Comparison of ENCODE assay signal across 33 cellular contexts in genomic region chr17:8884336-8884990, GRCh38. TPM values are rescaled to one million over a fixed set of nuclear protein-coding genes. Genes with fewer than 3 reads are reported as not detected.
DNase-seq lines count a peak whose midpoint lies in the region; ATAC-seq lines count a peak whose summit lies in the region.
"Had no signal": no experiment of that assay in that cellular context is flagged by ENCODE, and none has a peak within 500 bp of the region (broad histone marks: within the 10 kb centered on the region; RNA-seq: fewer than 3 reads in every experiment).

No MANE protein-coding gene starts in this region.

- H3K4me3 Mint-ChIP-seq in activated naive CD8-positive, alpha-beta T cell, result no peak overlapping the region
- H3K4me3 Mint-ChIP-seq in activated naive CD8-positive, alpha-beta T cell treated with anti-CD3 and anti-CD28 coated beads, Interleukin-2, amount 50 U/mL, for 24 hours, result no peak overlapping the region
- H3K4me3 Mint-ChIP-seq in T-helper 17 cell, result peak overlapping the region; percentile 41
- no peak overlapping the region for H3K4me3 Mint-ChIP-seq in stimulated activated effector memory CD8-positive, alpha-beta T cell treated with anti-CD3 and anti-CD28 coated beads, Interleukin-12 subunit alpha, Interleukin-12 subunit beta, amount 100 ng/mL, for 72 hours
- H3K4me3 Mint-ChIP-seq in activated T-helper 2 cell treated with anti-CD3 and anti-CD28 coated beads, Interferon-gamma antibody, Interleukin-2, Interleukin-4, amounts not matched to agents 10 μg/mL and 5 μg/mL and 100 μg/mL, durations not matched to agents 14 hours and 24 hours and 36 hours (ENCODE audit: low read depth), result no peak overlapping the region
- H3K4me3 Mint-ChIP-seq: nephron had no signal

- H3K9me3 Mint-ChIP-seq in activated naive CD8-positive, alpha-beta T cell (ENCODE audit: low read depth), result no peaks in the 10 kb centered on the region
- H3K9me3 Mint-ChIP-seq in activated naive CD8-positive, alpha-beta T cell treated with anti-CD3 and anti-CD28 coated beads, Interleukin-2, amount 50 U/mL, for 24 hours, result no peaks in the 10 kb centered on the region
- no peaks in the 10 kb centered on the region for H3K9me3 Mint-ChIP-seq in stimulated activated effector memory CD8-positive, alpha-beta T cell treated with anti-CD3 and anti-CD28 coated beads, Interleukin-12 subunit alpha, Interleukin-12 subunit beta, amount 100 ng/mL, for 72 hours
- H3K9me3 Mint-ChIP-seq in activated T-helper 2 cell treated with anti-CD3 and anti-CD28 coated beads, Interferon-gamma antibody, Interleukin-2, Interleukin-4, amounts not matched to agents 10 μg/mL and 5 μg/mL and 100 μg/mL, durations not matched to agents 14 hours and 24 hours and 36 hours, result no peaks in the 10 kb centered on the region
- H3K9me3 Mint-ChIP-seq: nephron had no signal

- H3K27ac Mint-ChIP-seq in activated naive CD8-positive, alpha-beta T cell, result peak overlapping the region; percentile 30
- H3K27ac Mint-ChIP-seq in activated naive CD8-positive, alpha-beta T cell treated with anti-CD3 and anti-CD28 coated beads, Interleukin-2, amount 50 U/mL, for 24 hours, result no peak overlapping the region
- peak overlapping the region; percentile 78 for H3K27ac Mint-ChIP-seq in T-helper 17 cell
- H3K27ac Mint-ChIP-seq in stimulated activated effector memory CD8-positive, alpha-beta T cell treated with anti-CD3 and anti-CD28 coated beads, Interleukin-12 subunit alpha, Interleukin-12 subunit beta, amount 100 ng/mL, for 72 hours, result peak overlapping the region; percentile 91
- no peak overlapping the region for H3K27ac Mint-ChIP-seq in activated T-helper 2 cell treated with anti-CD3 and anti-CD28 coated beads, Interferon-gamma antibody, Interleukin-2, Interleukin-4, amounts not matched to agents 10 μg/mL and 5 μg/mL and 100 μg/mL, durations not matched to agents 14 hours and 24 hours and 36 hours
- H3K27ac Mint-ChIP-seq: nephron had no signal

- peaks cover 5% of the 10 kb centered on the region for H3K36me3 Mint-ChIP-seq in activated naive CD8-positive, alpha-beta T cell
- H3K36me3 Mint-ChIP-seq in activated naive CD8-positive, alpha-beta T cell treated with anti-CD3 and anti-CD28 coated beads, Interleukin-2, amount 50 U/mL, for 24 hours (ENCODE audit: low read depth), result peaks cover 31% of the 10 kb centered on the region
- H3K36me3 Mint-ChIP-seq in T-helper 17 cell (ENCODE audit: low read depth), result peaks cover 14% of the 10 kb centered on the region
- H3K36me3 Mint-ChIP-seq in stimulated activated effector memory CD8-positive, alpha-beta T cell treated with anti-CD3 and anti-CD28 coated beads, Interleukin-12 subunit alpha, Interleukin-12 subunit beta, amount 100 ng/mL, for 72 hours, result peaks cover 97% of the 10 kb centered on the region
- peaks cover 64% of the 10 kb centered on the region for H3K36me3 Mint-ChIP-seq in activated T-helper 2 cell treated with anti-CD3 and anti-CD28 coated beads, Interferon-gamma antibody, Interleukin-2, Interleukin-4, amounts not matched to agents 10 μg/mL and 5 μg/mL and 100 μg/mL, durations not matched to agents 14 hours and 24 hours and 36 hours (ENCODE audit: low read depth)

- H3K4me1 Mint-ChIP-seq in activated naive CD8-positive, alpha-beta T cell (ENCODE audit: low read depth), result no peaks in the 10 kb centered on the region
- no peaks in the 10 kb centered on the region for H3K4me1 Mint-ChIP-seq in activated naive CD8-positive, alpha-beta T cell treated with anti-CD3 and anti-CD28 coated beads, Interleukin-2, amount 50 U/mL, for 24 hours
- H3K4me1 Mint-ChIP-seq in T-helper 17 cell, result peaks cover 10% of the 10 kb centered on the region
- peaks cover 21% of the 10 kb centered on the region for H3K4me1 Mint-ChIP-seq in stimulated activated effector memory CD8-positive, alpha-beta T cell treated with anti-CD3 and anti-CD28 coated beads, Interleukin-12 subunit alpha, Interleukin-12 subunit beta, amount 100 ng/mL, for 72 hours
- peaks cover 2% of the 10 kb centered on the region for H3K4me1 Mint-ChIP-seq in activated T-helper 2 cell treated with anti-CD3 and anti-CD28 coated beads, Interferon-gamma antibody, Interleukin-2, Interleukin-4, amounts not matched to agents 10 μg/mL and 5 μg/mL and 100 μg/mL, durations not matched to agents 14 hours and 24 hours and 36 hours (ENCODE audit: low read depth)
- H3K4me1 Mint-ChIP-seq: nephron had no signal

- intact Hi-C loops in activated T-helper 2 cell treated with anti-CD3 and anti-CD28 coated beads, Interferon-gamma antibody, Interleukin-2, Interleukin-4, amounts not matched to agents 10 μg/mL and 5 μg/mL and 100 μg/mL, durations not matched to agents 14 hours and 24 hours and 36 hours (cut with micrococcal nuclease), result no loop called here

- no peak for DNase-seq in activated naive CD8-positive, alpha-beta T cell treated with anti-CD3 and anti-CD28 coated beads, Interleukin-2, amount 50 U/mL, for 24 hours
- no peak for DNase-seq in T-helper 17 cell
- peak; percentile 56 for DNase-seq in islet precursor cell
- DNase-seq in stimulated activated effector memory CD8-positive, alpha-beta T cell treated with anti-CD3 and anti-CD28 coated beads, Interleukin-12 subunit alpha, Interleukin-12 subunit beta, amount 100 ng/mL, for 72 hours (ENCODE audit: low spot score in 2 of 2), result no peak
- no peak for DNase-seq in cortex of kidney (lab: John Stamatoyannopoulos, UW)
- no peak for DNase-seq in activated T-helper 2 cell treated with anti-CD3 and anti-CD28 coated beads, Interferon-gamma antibody, Interleukin-2, Interleukin-4, amounts not matched to agents 10 μg/mL and 5 μg/mL and 100 μg/mL, durations not matched to agents 14 hours and 24 hours and 36 hours (ENCODE audit: low spot score)
- DNase-seq: activated CD4-positive, CD25-positive, alpha-beta regulatory T cell treated with anti-CD3 and anti-CD28 coated beads, Interleukin-2, amount 50 U/mL, for 72 hours; activated CD8-positive, alpha-beta memory T cell treated with anti-CD3 and anti-CD28 coated beads for 24 hours; Calu3; DMS79; esophagus squamous epithelium; foreskin keratinocyte; GDM1; Kasumi-1; NCI-H1436; NCI-H2081 treated with DMSO at 0.1 percent for 48 hours; NCI-H2227 treated with DMSO at 0.1 percent for 48 hours; NCI-H526; NK-92 treated with Interleukin-12 subunit alpha and Interleukin-12 subunit beta, amount 100 ng/mL, for 24 hours; ovary; PC-3; stimulated activated naive CD4-positive, alpha-beta T cell treated with Interleukin-2 at 50 U/mL for 16 hours; upper lobe of right lung had no signal

- no peaks in the 10 kb centered on the region for H3K9me3 ChIP-seq in T-helper 17 cell (ENCODE audit: control insufficient read depth, low read length, poor library complexity, severe bottlenecking)
- H3K9me3 ChIP-seq: BLaER1, esophagus squamous epithelium, heart left ventricle, ovary, suprapubic skin, upper lobe of right lung had no signal

- H3K27me3 Mint-ChIP-seq in activated naive CD8-positive, alpha-beta T cell, result no peaks in the 10 kb centered on the region
- no peaks in the 10 kb centered on the region for H3K27me3 Mint-ChIP-seq in activated naive CD8-positive, alpha-beta T cell treated with anti-CD3 and anti-CD28 coated beads, Interleukin-2, amount 50 U/mL, for 24 hours
- H3K27me3 Mint-ChIP-seq in T-helper 17 cell, result no peaks in the 10 kb centered on the region
- no peaks in the 10 kb centered on the region for H3K27me3 Mint-ChIP-seq in activated T-helper 2 cell treated with anti-CD3 and anti-CD28 coated beads, Interferon-gamma antibody, Interleukin-2, Interleukin-4, amounts not matched to agents 10 μg/mL and 5 μg/mL and 100 μg/mL, durations not matched to agents 14 hours and 24 hours and 36 hours (ENCODE audit: low read depth)

- ATAC-seq in activated naive CD8-positive, alpha-beta T cell treated with anti-CD3 and anti-CD28 coated beads, Interleukin-2, amount 50 U/mL, for 24 hours, result no peak
- ATAC-seq in T-helper 17 cell (no peak), HG03175 (IDR thresholded peaks at IDR 0.05; ENCODE audit: unreplicated experiment) (no peak)
- no peak for ATAC-seq in stimulated activated effector memory CD8-positive, alpha-beta T cell treated with anti-CD3 and anti-CD28 coated beads, Interleukin-12 subunit alpha, Interleukin-12 subunit beta, amount 100 ng/mL, for 72 hours
- ATAC-seq: heart left ventricle, PC-3 had no signal

RNA-seq across cellular contexts. Expression of gene PIK3R6, which starts 17.0 kb away (rescaled TPM):
- total RNA-seq in T-helper 17 cell, result under 1 TPM; 0.67 to 0.83 TPM
- total RNA-seq in activated T-helper 2 cell treated with anti-CD3 and anti-CD28 coated beads, Interferon-gamma antibody, Interleukin-2, Interleukin-4, amounts not matched to agents 10 μg/mL and 5 μg/mL and 100 μg/mL, durations not matched to agents 14 hours and 24 hours and 36 hours, result 9.8 and 10.1 TPM in 2 replicates
- total RNA-seq: astrocyte, Calu3, cardiac muscle cell, foreskin keratinocyte, kidney epithelial cell, PC-3, renal cortical epithelial cell had no signal

Comparison
In these comparisons a context has a peak if more than half of its experiments do, and no peak if none do; other contexts are left out.
1. H3K27ac Mint-ChIP-seq: peak in activated naive CD8-positive, alpha-beta T cell (single experiment), T-helper 17 cell (single experiment) and stimulated activated effector memory CD8-positive, alpha-beta T cell treated with anti-CD3 and anti-CD28 coated beads, Interleukin-12 subunit alpha, Interleukin-12 subunit beta, amount 100 ng/mL, for 72 hours (single experiment); none in activated naive CD8-positive, alpha-beta T cell treated with anti-CD3 and anti-CD28 coated beads, Interleukin-2, amount 50 U/mL, for 24 hours (single experiment) and activated T-helper 2 cell treated with anti-CD3 and anti-CD28 coated beads, Interferon-gamma antibody, Interleukin-2, Interleukin-4, amounts not matched to agents 10 μg/mL and 5 μg/mL and 100 μg/mL, durations not matched to agents 14 hours and 24 hours and 36 hours (single experiment).